ENCODE assay signal across 15 cellular contexts in the genomic region with DNA sequence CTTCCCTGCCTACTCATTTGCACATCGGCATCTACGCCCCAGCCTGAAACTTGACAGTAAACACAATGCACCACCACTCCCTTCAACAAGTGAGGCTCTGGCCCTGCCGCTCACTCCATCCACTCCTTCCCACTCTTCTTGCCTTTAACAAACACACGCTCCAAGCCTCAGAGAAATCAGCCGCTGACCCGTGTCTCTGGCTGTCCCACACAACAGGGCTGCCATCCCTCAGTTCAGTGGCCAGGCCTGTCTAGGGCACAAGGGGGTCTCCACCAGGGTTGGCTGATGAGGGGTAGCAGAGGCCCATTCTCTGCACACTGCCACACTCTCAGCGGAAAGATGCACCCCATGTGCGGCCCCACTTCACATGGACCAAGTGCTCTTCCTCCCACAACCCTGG. TPM values are rescaled to one million over a fixed set of nuclear protein-coding genes. Genes with fewer than 3 reads are reported as not detected.
DNase-seq lines count a peak whose midpoint lies in the region; ATAC-seq and TF ChIP-seq lines count a peak whose summit lies in the region.
"Had no signal": no experiment of that assay in that cellular context is flagged by ENCODE, and none has a peak within 500 bp of the region (broad histone marks: within the 10 kb centered on the region; RNA-seq: fewer than 3 reads in every experiment).

No MANE protein-coding gene starts in this region.

- H3K27me3 ChIP-seq in GM23338 (ENCODE audit: insufficient read depth): no peaks in the 10 kb centered on the region
- H3K27me3 ChIP-seq in endodermal cell (ENCODE audit: control insufficient read depth, insufficient read depth, low read length, poor library complexity, severe bottlenecking): no peaks in the 10 kb centered on the region
- no peaks in the 10 kb centered on the region for H3K27me3 ChIP-seq in stomach

- no peak overlapping the region for H3K9ac ChIP-seq in endodermal cell (ENCODE audit: extremely low read depth, low read length, poor library complexity, severe bottlenecking)

- no peak overlapping the region for H3K4me2 ChIP-seq in GM23338

- H3K4me3 Mint-ChIP-seq in GM23338 (no peak overlapping the region), endodermal cell (no peak overlapping the region), nephron progenitor cell (no peak overlapping the region)
- no peak overlapping the region for H3K4me3 Mint-ChIP-seq in T-helper 2 cell treated with Interferon-gamma antibody and Interleukin-4, amounts not matched to agents 5 μg/mL and 100 μg/mL, for 36 hours
- H3K4me3 Mint-ChIP-seq: CD14-positive monocyte had no signal

- peaks cover 10% of the 10 kb centered on the region; the same call in 1 of the 2 replicates for H3F3A ChIP-seq in GM23338 (replicated peaks; ENCODE audit: low read depth)

- peaks cover 69% of the 10 kb centered on the region for H3K4me1 ChIP-seq in GM23338 (ENCODE audit: insufficient read depth)
- no peaks in the 10 kb centered on the region for H3K4me1 ChIP-seq in endodermal cell (ENCODE audit: control insufficient read depth, insufficient read depth, low read length)
- peaks cover 36 to 70% (median 50%) of the 10 kb centered on the region in 4 donors for H3K4me1 ChIP-seq in stomach

- no peak for DNase-seq in GM23338 (ENCODE audit: low spot score)
- DNase-seq in endodermal cell: no peak
- DNase-seq in nephron progenitor cell: no peak
- DNase-seq in stomach: peak; percentile 24
- no peak for DNase-seq in T-helper 2 cell treated with Interferon-gamma antibody and Interleukin-4, amounts not matched to agents 5 μg/mL and 100 μg/mL, for 36 hours (ENCODE audit: low spot score)
- DNase-seq in activated CD8-positive, alpha-beta memory T cell treated with anti-CD3 and anti-CD28 coated beads, Interleukin-2, amount 50 U/mL, for 4 hours: no peak
- DNase-seq in HuH-7.5 (ENCODE audit: low spot score): no peak
- DNase-seq: DMS153; NCI-H1105 treated with DMSO at 0.1 percent for 48 hours; NCI-H187 treated with DMSO at 0.1 percent for 48 hours; NCI-H69; NK-92 treated with Interleukin-12 subunit alpha and Interleukin-12 subunit beta, amount 100 ng/mL, for 24 hours; SIG-M5 had no signal

- TF ChIP-seq POLR2A in stomach (IDR thresholded peaks at IDR 0.05): no peak

- intact Hi-C loops in stomach (cut with DNase I; ENCODE audit: low total_unique reads): no loop called here

- ATAC-seq in GM23338: no peak

- H4K20me1 ChIP-seq in GM23338 (replicated peaks; ENCODE audit: insufficient read depth): peaks cover 91% of the 10 kb centered on the region

- H3K27ac ChIP-seq in GM23338 (ENCODE audit: low read depth) (0 out of 2 replicates have a peak overlapping the region, but pooled peaks have one; percentile 39), endodermal cell (ENCODE audit: low read depth, low read length) (no peak overlapping the region), stomach (no peak overlapping the region)

- H3K79me2 ChIP-seq in GM23338 (replicated peaks; ENCODE audit: insufficient read depth): peaks cover 100% of the 10 kb centered on the region

- H3K9me3 Mint-ChIP-seq in GM23338 (no peaks in the 10 kb centered on the region), endodermal cell (peaks cover 15% of the 10 kb centered on the region), nephron progenitor cell (peaks cover 33% of the 10 kb centered on the region)
- peaks cover 7% of the 10 kb centered on the region for H3K9me3 Mint-ChIP-seq in T-helper 2 cell treated with Interferon-gamma antibody and Interleukin-4, amounts not matched to agents 5 μg/mL and 100 μg/mL, for 36 hours

- H3K27me3 Mint-ChIP-seq in GM23338 (ENCODE audit: insufficient read depth, low read depth, poor library complexity) (peaks cover 30% of the 10 kb centered on the region), endodermal cell (ENCODE audit: insufficient read depth) (no peaks in the 10 kb centered on the region), nephron progenitor cell (ENCODE audit: low read depth, poor library complexity) (no peaks in the 10 kb centered on the region)
- H3K27me3 Mint-ChIP-seq in T-helper 2 cell treated with Interferon-gamma antibody and Interleukin-4, amounts not matched to agents 5 μg/mL and 100 μg/mL, for 36 hours (ENCODE audit: low read depth): no peaks in the 10 kb centered on the region

- no peak overlapping the region for H3K4me3 ChIP-seq in GM23338
- no peak overlapping the region for H3K4me3 ChIP-seq in endodermal cell (ENCODE audit: low read length)
- H3K4me3 ChIP-seq in stomach: no peak overlapping the region

- H3K36me3 Mint-ChIP-seq in GM23338 (ENCODE audit: low read depth): peaks cover 96% of the 10 kb centered on the region
- peaks cover 61% of the 10 kb centered on the region for H3K36me3 Mint-ChIP-seq in endodermal cell (ENCODE audit: low read depth)
- H3K36me3 Mint-ChIP-seq in nephron progenitor cell (ENCODE audit: low read depth): peaks cover 79% of the 10 kb centered on the region
- no peaks in the 10 kb centered on the region for H3K36me3 Mint-ChIP-seq in T-helper 2 cell treated with Interferon-gamma antibody and Interleukin-4, amounts not matched to agents 5 μg/mL and 100 μg/mL, for 36 hours (ENCODE audit: low read depth)

- H3K36me3 ChIP-seq in GM23338 (ENCODE audit: insufficient read depth) (peaks cover 39% of the 10 kb centered on the region), endodermal cell (ENCODE audit: control insufficient read depth, insufficient read depth, low read length) (peaks cover 48% of the 10 kb centered on the region), stomach (peaks cover 20 to 62% (median 51%) of the 10 kb centered on the region in 4 donors)

- H2AFZ ChIP-seq in GM23338: no peak overlapping the region

- H3K9me2 ChIP-seq in GM23338 (ENCODE audit: insufficient read depth): no peaks in the 10 kb centered on the region

- H3K9me3 ChIP-seq in endodermal cell (ENCODE audit: control insufficient read depth, low read length): peaks cover 13% of the 10 kb centered on the region
- no peaks in the 10 kb centered on the region for H3K9me3 ChIP-seq in stomach

- WGBS in endodermal cell (ENCODE audit: insufficient coverage in 1 of 2, insufficient read length in 1 of 2), 2 experiments: 96 to 100% methylated on average over 2 to 8 of the region's 8 CpGs
- 68 to 83% (median 73%) methylated on average over 8 of the region's 8 CpGs for WGBS in stomach, 5 donors

- H3K4me1 Mint-ChIP-seq in GM23338 (peaks cover 71% of the 10 kb centered on the region), endodermal cell (peaks cover 24% of the 10 kb centered on the region), nephron progenitor cell (peaks cover 67% of the 10 kb centered on the region)
- H3K4me1 Mint-ChIP-seq in T-helper 2 cell treated with Interferon-gamma antibody and Interleukin-4, amounts not matched to agents 5 μg/mL and 100 μg/mL, for 36 hours (ENCODE audit: low read depth): no peaks in the 10 kb centered on the region

- no peak for TF ChIP-seq EP300 in stomach (IDR thresholded peaks at IDR 0.05)

- peak overlapping the region; percentile 25; the same call in 1 of the 2 replicates for H3K27ac Mint-ChIP-seq in GM23338
- H3K27ac Mint-ChIP-seq in endodermal cell: peak overlapping the region; percentile 9
- H3K27ac Mint-ChIP-seq in nephron progenitor cell: peak overlapping the region; percentile 66
- H3K27ac Mint-ChIP-seq in T-helper 2 cell treated with Interferon-gamma antibody and Interleukin-4, amounts not matched to agents 5 μg/mL and 100 μg/mL, for 36 hours: no peak overlapping the region

- TF ChIP-seq CTCF in GM23338 (conservative IDR thresholded peaks at IDR 0.05; ENCODE audit: low read depth in 2 of 2) (no peak), endodermal cell (conservative IDR thresholded peaks at IDR 0.05) (no peak), nephron progenitor cell (IDR thresholded peaks at IDR 0.05) (no peak), stomach (IDR thresholded peaks at IDR 0.05) (no peak)

TF ChIP-seq in GM23338, 12 proteins besides CTCF, POLR2A, EP300 and RAD21:
- TF ChIP-seq ZNF331 (CRISPR knock-in tag; IDR thresholded peaks at IDR 0.05; ENCODE audit: low read depth): no peak
- TF ChIP-seq, protein P1, sequence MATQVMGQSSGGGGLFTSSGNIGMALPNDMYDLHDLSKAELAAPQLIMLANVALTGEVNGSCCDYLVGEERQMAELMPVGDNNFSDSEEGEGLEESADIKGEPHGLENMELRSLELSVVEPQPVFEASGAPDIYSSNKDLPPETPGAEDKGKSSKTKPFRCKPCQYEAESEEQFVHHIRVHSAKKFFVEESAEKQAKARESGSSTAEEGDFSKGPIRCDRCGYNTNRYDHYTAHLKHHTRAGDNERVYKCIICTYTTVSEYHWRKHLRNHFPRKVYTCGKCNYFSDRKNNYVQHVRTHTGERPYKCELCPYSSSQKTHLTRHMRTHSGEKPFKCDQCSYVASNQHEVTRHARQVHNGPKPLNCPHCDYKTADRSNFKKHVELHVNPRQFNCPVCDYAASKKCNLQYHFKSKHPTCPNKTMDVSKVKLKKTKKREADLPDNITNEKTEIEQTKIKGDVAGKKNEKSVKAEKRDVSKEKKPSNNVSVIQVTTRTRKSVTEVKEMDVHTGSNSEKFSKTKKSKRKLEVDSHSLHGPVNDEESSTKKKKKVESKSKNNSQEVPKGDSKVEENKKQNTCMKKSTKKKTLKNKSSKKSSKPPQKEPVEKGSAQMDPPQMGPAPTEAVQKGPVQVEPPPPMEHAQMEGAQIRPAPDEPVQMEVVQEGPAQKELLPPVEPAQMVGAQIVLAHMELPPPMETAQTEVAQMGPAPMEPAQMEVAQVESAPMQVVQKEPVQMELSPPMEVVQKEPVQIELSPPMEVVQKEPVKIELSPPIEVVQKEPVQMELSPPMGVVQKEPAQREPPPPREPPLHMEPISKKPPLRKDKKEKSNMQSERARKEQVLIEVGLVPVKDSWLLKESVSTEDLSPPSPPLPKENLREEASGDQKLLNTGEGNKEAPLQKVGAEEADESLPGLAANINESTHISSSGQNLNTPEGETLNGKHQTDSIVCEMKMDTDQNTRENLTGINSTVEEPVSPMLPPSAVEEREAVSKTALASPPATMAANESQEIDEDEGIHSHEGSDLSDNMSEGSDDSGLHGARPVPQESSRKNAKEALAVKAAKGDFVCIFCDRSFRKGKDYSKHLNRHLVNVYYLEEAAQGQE (IDR thresholded peaks at IDR 0.05; ENCODE audit: unreplicated experiment): no peak

RNA-seq across cellular contexts. Expression of a gene that starts 54.5 kb away (rescaled TPM):
- total RNA-seq in GM23338 (2014; rRNA removed; shearing (Covaris generic)): 233 and 265 TPM in 2 replicates
- polyA plus RNA-seq in GM23338 (2016; fragmentation: Nextera tagmentation; extraction: Ambion mirVana) (133 and 138 TPM in 2 replicates), stomach (10 to 100 TPM; 21.3 to 41.2 (median 34.6) TPM)
- total RNA-seq in endodermal cell (100 to 1,000 TPM in 1 of 2 donors, 10 to 100 TPM in 1; 75.3 to 109 TPM), stomach (100 to 1,000 TPM in 2 of 5 donors, 10 to 100 TPM in 3; 58.6 to 169 (median 80.5) TPM)
- 119 TPM for polyA plus RNA-seq in endodermal cell (2013, experiment 1 of 2)
- polyA plus RNA-seq in endodermal cell (2013, experiment 2 of 2): 108 TPM
- total RNA-seq: OCI-LY7 had no signal
